ENCODE assay signal across 1 cellular context in genomic region chr1:149846600-149847466, GRCh38.
TF ChIP-seq lines count a peak whose summit lies in the region.

No MANE protein-coding gene starts in this region.

TF ChIP-seq in H1, 55 proteins besides CTCF, POLR2A, EP300 and RAD21:
- TF ChIP-seq HDAC6 (IDR thresholded peaks at IDR 0.05; ENCODE audit: low read depth, low read length), result no peak
- TF ChIP-seq SIN3A (conservative IDR thresholded peaks at IDR 0.05 in 1 of 2, IDR thresholded peaks at IDR 0.05 in 1 of 2; ENCODE audit: low read depth in 1 of 2, low read length in 2 of 2), result no peak
- no peak for TF ChIP-seq PHF8 (conservative IDR thresholded peaks at IDR 0.05; ENCODE audit: low read depth, low read length)
- peak; percentile 37; the same call in 1 of the 2 replicates for TF ChIP-seq MAFK (IDR thresholded peaks at IDR 0.05; ENCODE audit: low read depth, low read length)
- TF ChIP-seq HDAC2 (IDR thresholded peaks at IDR 0.05; ENCODE audit: borderline replicate concordance in 1 of 2, low read depth in 2 of 2, low read length in 2 of 2), result no peak
